Comparison of ENCODE assay signal across 8 cellular contexts in genomic region chr19:43533546-43534304, GRCh38. TPM values are rescaled to one million over a fixed set of nuclear protein-coding genes. Genes with fewer than 3 reads are reported as not detected.
DNase-seq lines count a peak whose midpoint lies in the region; ATAC-seq and TF ChIP-seq lines count a peak whose summit lies in the region.

No MANE protein-coding gene starts in this region.

- H3K27ac ChIP-seq in AG04450 (ENCODE audit: low read depth, low read length) (peak overlapping the region; percentile 91), cingulate gyrus (ENCODE audit: low read depth, low read length) (peak overlapping the region; percentile 100)

- POLR2A ChIA-PET in AG04450 (lab: Yijun Ruan, JAX) = interaction anchor here (0.8 to 1.5 kb wide), 7 partner anchors 14 to 135 kb away, joined by 3 to 6 read pairs (median 4); partner anchors contain the start of genes IRGQ and ZNF576

- H3K4me3 ChIP-seq in AG04450 (ENCODE audit: low read depth, low read length) = peak overlapping the region; percentile 68

- H3K9me3 ChIP-seq in AG04450 (ENCODE audit: control insufficient read depth, insufficient read depth, low read length) = no peaks in the 10 kb centered on the region

- no peaks in the 10 kb centered on the region for H3K27me3 ChIP-seq in AG04450 (ENCODE audit: control insufficient read depth, insufficient read depth, low read length)

- ATAC-seq in GM19023 (IDR thresholded peaks at IDR 0.05; ENCODE audit: unreplicated experiment) = peak; percentile 51
- peak; percentile 57 for ATAC-seq in HG03342 (IDR thresholded peaks at IDR 0.05; ENCODE audit: unreplicated experiment)

- DNase-seq in AG04450 (ENCODE audit: low read depth, low spot score) = peak; percentile 99
- peak; percentile 88 for DNase-seq in NCI-H510A (lab: John Stamatoyannopoulos, UW)
- DNase-seq in activated CD4-positive, alpha-beta T cell treated with anti-CD3 and anti-CD28 coated beads for 4 hours = peak; percentile 93 to 96
- peak; percentile 97 for DNase-seq in kidney glomerular epithelial cell (lab: John Stamatoyannopoulos, UW)
- DNase-seq in stimulated activated CD4-positive, alpha-beta T cell treated with anti-CD3 and anti-CD28 coated beads, Interleukin-15, amount 100 ng/mL, for 24 hours = peak; percentile 97

- CTCF ChIA-PET in AG04450 (lab: Charles Lee) = interaction anchor here (2.4 to 5.7 kb wide), 2 partner anchors 22 to 61 kb away, joined by 6 to 52 read pairs; partner anchors contain the start of genes IRGQ and ZNF576

- no peak for TF ChIP-seq CTCF in AG04450 (IDR thresholded peaks at IDR 0.05; ENCODE audit: low read depth, low read length)

RNA-seq across cellular contexts. Expression of gene ZNF575, which starts 0.7 kb away (rescaled TPM):
- polyA plus RNA-seq in AG04450 (2011; rRNA removed) = 0.16 and 0.17 TPM in 2 replicates
- polyA minus RNA-seq in AG04450 (2011; rRNA and poly(A)+ RNA removed) = 0.69 TPM in 1 of 2 replicates, not detected in the other

RNA-seq across cellular contexts. Expression of gene ETHE1, which starts 6.7 kb away (rescaled TPM):
- 104 and 130 TPM in 2 replicates for polyA plus RNA-seq in AG04450 (2011; rRNA removed)
- polyA minus RNA-seq in AG04450 (2011; rRNA and poly(A)+ RNA removed) = 78.5 and 98.3 TPM in 2 replicates

RNA-seq across cellular contexts. Expression of gene PHLDB3, which starts 29.2 kb away (rescaled TPM):
- polyA plus RNA-seq in AG04450 (2011; rRNA removed) = 4.2 and 5.9 TPM in 2 replicates
- polyA minus RNA-seq in AG04450 (2011; rRNA and poly(A)+ RNA removed) = 3.7 and 3.8 TPM in 2 replicates

RNA-seq across cellular contexts. Expression of gene XRCC1, which starts 41.6 kb away (rescaled TPM):
- polyA plus RNA-seq in AG04450 (2011; rRNA removed) = 15.2 and 17.7 TPM in 2 replicates
- polyA minus RNA-seq in AG04450 (2011; rRNA and poly(A)+ RNA removed) = 14.7 and 18.6 TPM in 2 replicates

RNA-seq across cellular contexts. Expression of gene PINLYP, which starts 41.9 kb away (rescaled TPM):
- polyA plus RNA-seq in AG04450 (2011; rRNA removed) = 1.8 and 2.7 TPM in 2 replicates
- 1.6 and 1.9 TPM in 2 replicates for polyA minus RNA-seq in AG04450 (2011; rRNA and poly(A)+ RNA removed)

Comparison
In these comparisons a context has a peak if more than half of its experiments do, and no peak if none do; other contexts are left out.
1. Peak in every context shown above with its lines: DNase-seq, ATAC-seq, H3K4me3 ChIP-seq and H3K27ac ChIP-seq.